Comparison of ENCODE assay signal across 28 cellular contexts in the genomic region with DNA sequence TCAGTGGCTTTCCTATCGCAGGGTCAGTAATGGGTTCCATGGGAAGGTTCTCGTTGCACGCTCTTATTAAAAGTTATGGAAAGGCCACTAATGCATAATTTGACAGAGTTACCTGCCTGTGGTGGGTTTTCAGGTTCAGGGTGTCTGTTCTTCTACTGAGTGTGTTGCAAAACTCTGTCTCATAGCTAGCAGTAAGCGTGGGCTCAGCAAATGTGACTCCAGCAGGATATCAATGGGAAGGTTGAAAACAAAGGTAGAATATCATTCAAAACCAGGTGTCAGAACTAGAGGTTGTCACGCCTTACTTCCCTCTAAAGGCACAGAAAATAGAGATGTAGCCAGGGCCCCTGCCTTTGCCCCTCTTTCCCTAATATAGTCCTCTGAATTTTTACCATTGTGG.
"Had no signal": no experiment of that assay in that cellular context is flagged by ENCODE, and none has a peak within 500 bp of the region (broad histone marks: within the 10 kb centered on the region; RNA-seq: fewer than 3 reads in every experiment).

No MANE protein-coding gene starts in this region.

- H3K27me3 Mint-ChIP-seq: naive thymus-derived CD4-positive, alpha-beta T cell; stimulated activated memory B cell treated with anti-CD40 and anti-IgM and Interleukin-4, amounts not matched to agents 10 μg/mL and 1 μg/mL and 100 μg/mL, for 72 hours; stimulated activated naive CD8-positive, alpha-beta T cell treated with anti-CD3 and anti-CD28 coated beads, Interleukin-15, amount 100 ng/mL, for 72 hours had no signal

- H3K27me3 ChIP-seq: neutrophil, pancreas, right lobe of liver, spleen, suprapubic skin, thyroid gland, tibial nerve, upper lobe of left lung, vagina had no signal

- H3K9me3 ChIP-seq: neutrophil, pancreas, prostate gland, right lobe of liver, spleen, suprapubic skin, thoracic aorta, thyroid gland, tibial nerve, upper lobe of left lung, vagina had no signal

- H3K4me3 ChIP-seq: pancreas, prostate gland, right lobe of liver, skin epidermis, smooth muscle cell, spleen, suprapubic skin, thoracic aorta, thyroid gland, tibial nerve, upper lobe of left lung, vagina had no signal

- H3K27ac Mint-ChIP-seq: naive thymus-derived CD4-positive, alpha-beta T cell; natural killer cell; nephron; stimulated activated memory B cell treated with anti-CD40 and anti-IgM and Interleukin-4, amounts not matched to agents 10 μg/mL and 1 μg/mL and 100 μg/mL, for 72 hours; stimulated activated naive CD8-positive, alpha-beta T cell treated with anti-CD3 and anti-CD28 coated beads, Interleukin-15, amount 100 ng/mL, for 72 hours had no signal

- H3K27ac ChIP-seq: neutrophil, pancreas, prostate gland, right lobe of liver, skin epidermis, spleen, suprapubic skin, thoracic aorta, thyroid gland, tibial nerve, upper lobe of left lung, vagina had no signal

- H3K4me3 Mint-ChIP-seq: naive thymus-derived CD4-positive, alpha-beta T cell; natural killer cell; nephron; neural crest cell; stimulated activated memory B cell treated with anti-CD40 and anti-IgM and Interleukin-4, amounts not matched to agents 10 μg/mL and 1 μg/mL and 100 μg/mL, for 72 hours; stimulated activated naive CD8-positive, alpha-beta T cell treated with anti-CD3 and anti-CD28 coated beads, Interleukin-15, amount 100 ng/mL, for 72 hours had no signal

- H3K9me3 Mint-ChIP-seq: natural killer cell; nephron; neural crest cell; stimulated activated memory B cell treated with anti-CD40 and anti-IgM and Interleukin-4, amounts not matched to agents 10 μg/mL and 1 μg/mL and 100 μg/mL, for 72 hours; stimulated activated naive CD8-positive, alpha-beta T cell treated with anti-CD3 and anti-CD28 coated beads, Interleukin-15, amount 100 ng/mL, for 72 hours had no signal

- H3K4me1 Mint-ChIP-seq: nephron; neural crest cell; stimulated activated memory B cell treated with anti-CD40 and anti-IgM and Interleukin-4, amounts not matched to agents 10 μg/mL and 1 μg/mL and 100 μg/mL, for 72 hours; stimulated activated naive CD8-positive, alpha-beta T cell treated with anti-CD3 and anti-CD28 coated beads, Interleukin-15, amount 100 ng/mL, for 72 hours had no signal

- H3K4me1 ChIP-seq: pancreas, prostate gland, right lobe of liver, spleen, suprapubic skin, thyroid gland, tibial nerve, upper lobe of left lung, vagina had no signal

- DNase-seq: naive thymus-derived CD4-positive, alpha-beta T cell; natural killer cell; pancreas; right cardiac atrium; right lobe of liver; spleen; stimulated activated CD4-positive, alpha-beta T cell treated with anti-CD3 and anti-CD28 coated beads, Interleukin-12 subunit alpha, Interleukin-12 subunit beta, amount 100 ng/mL, for 4 hours; stimulated activated CD4-positive, alpha-beta T cell treated with anti-CD3 and anti-CD28 coated beads, Interleukin-1b, Interleukin-23, amount 100 ng/mL, for 48 hours; stimulated activated CD4-positive, alpha-beta T cell treated with anti-CD3 and anti-CD28 coated beads, Interleukin-4, amount 100 ng/mL, for 1 hour; stimulated activated CD4-positive, alpha-beta T cell treated with anti-CD3 and anti-CD28 coated beads, Interleukin-4, amount 100 ng/mL, for 4 hours; stimulated activated CD8-positive, alpha-beta memory T cell treated with anti-CD3 and anti-CD28 coated beads, Interleukin-4, amount 100 ng/mL, for 48 hours; stimulated activated naive CD4-positive, alpha-beta T cell; stimulated activated naive CD8-positive, alpha-beta T cell treated with anti-CD3 and anti-CD28 coated beads, Interleukin-15, amount 100 ng/mL, for 72 hours; stimulated activated naive CD8-positive, alpha-beta T cell treated with anti-CD3 and anti-CD28 coated beads, Interleukin-15, Interleukin-2, amounts not matched to agents 100 U/mL and 50 U/mL, for 24 hours; thyroid gland; trophoblast cell; upper lobe of left lung had no signal
